In the genomic region with DNA sequence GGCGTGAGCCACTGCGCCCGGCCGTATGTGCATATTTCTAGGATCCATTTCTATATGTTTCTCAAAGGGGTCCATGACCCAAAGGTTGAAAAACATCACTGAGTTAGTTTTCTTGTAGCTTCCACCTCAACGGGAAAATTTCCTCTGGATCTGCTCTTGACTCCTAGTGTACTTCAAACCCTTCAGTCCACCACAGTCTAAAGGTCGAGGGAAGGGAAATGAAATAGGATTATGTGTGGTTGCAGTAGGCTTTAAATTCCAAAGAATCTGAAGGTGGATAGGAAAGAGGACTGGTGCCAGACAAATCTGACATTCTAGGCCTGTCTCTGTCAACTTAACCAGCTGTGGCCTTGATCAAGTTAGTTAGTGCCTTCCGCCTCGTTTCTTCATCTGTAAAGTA, we compare ENCODE assay signal across 11 cellular contexts. TPM values are rescaled to one million over a fixed set of nuclear protein-coding genes. Genes with fewer than 3 reads are reported as not detected.
DNase-seq lines count a peak whose midpoint lies in the region; ATAC-seq and TF ChIP-seq lines count a peak whose summit lies in the region.
"Had no signal": no experiment of that assay in that cellular context is flagged by ENCODE, and none has a peak within 500 bp of the region (broad histone marks: within the 10 kb centered on the region; RNA-seq: fewer than 3 reads in every experiment).

No MANE protein-coding gene starts in this region.

- no peak overlapping the region for H3K4me2 ChIP-seq in mesenchymal stem cell (ENCODE audit: low read length, poor library complexity, severe bottlenecking)
- no peak overlapping the region for H3K4me2 ChIP-seq in smooth muscle cell

- intact Hi-C loops in thyroid gland (cut with DNase I) = no loop called here

- H4K20me1 ChIP-seq in smooth muscle cell (ENCODE audit: low read depth) = no peaks in the 10 kb centered on the region

- H3K9me3 ChIP-seq in T-helper 17 cell (ENCODE audit: control insufficient read depth, low read length, poor library complexity, severe bottlenecking) (no peaks in the 10 kb centered on the region), mesenchymal stem cell (ENCODE audit: control insufficient read depth, low read length) (no peaks in the 10 kb centered on the region), smooth muscle cell (replicated peaks; ENCODE audit: low read depth) (no peaks in the 10 kb centered on the region), BE2C (no peaks in the 10 kb centered on the region), thyroid gland (no peaks in the 10 kb centered on the region)

- H2BK15ac ChIP-seq in mesenchymal stem cell (ENCODE audit: low read depth, poor library complexity, severe bottlenecking) = no peak overlapping the region

- peaks cover 13% of the 10 kb centered on the region for H3K27me3 Mint-ChIP-seq in activated T-cell treated with anti-CD3 and anti-CD28 coated beads, Interleukin-2, amount 50 U/mL, for 24 hours
- H3K27me3 Mint-ChIP-seq in activated T-cell treated with anti-CD3 and anti-CD28 coated beads, Interleukin-2, amount 50 U/mL, for 4 hours (ENCODE audit: low read depth) = peaks cover 10% of the 10 kb centered on the region
- H3K27me3 Mint-ChIP-seq in T-helper 17 cell = peaks cover 4% of the 10 kb centered on the region

- no peak overlapping the region for H2BK12ac ChIP-seq in mesenchymal stem cell (ENCODE audit: low read length in 2 of 2)

- no peak overlapping the region for H2BK5ac ChIP-seq in mesenchymal stem cell (ENCODE audit: low read depth, low read length, poor library complexity, severe bottlenecking)

- no peak overlapping the region for H4K8ac ChIP-seq in mesenchymal stem cell (ENCODE audit: low read length)

- H3F3A ChIP-seq in smooth muscle cell (ENCODE audit: low read depth) = peaks cover 9% of the 10 kb centered on the region

- no peak overlapping the region for H3K23ac ChIP-seq in mesenchymal stem cell (ENCODE audit: low read length in 2 of 2)

- no peak for ATAC-seq in activated T-cell treated with anti-CD3 and anti-CD28 coated beads, Interleukin-2, amount 50 U/mL, for 4 hours
- ATAC-seq in T-helper 17 cell (no peak), HG03439 (IDR thresholded peaks at IDR 0.05; ENCODE audit: unreplicated experiment) (no peak)

- H3K18ac ChIP-seq in mesenchymal stem cell (ENCODE audit: low read depth in 1 of 2, low read length in 2 of 2) = no peak overlapping the region

- peaks cover 38 to 51% of the 10 kb centered on the region in 2 experiments for H3K36me3 ChIP-seq in mesenchymal stem cell (ENCODE audit: control insufficient read depth in 1 of 2, insufficient read depth in 2 of 2, low read depth in 1 of 2, low read length in 2 of 2)
- no peaks in the 10 kb centered on the region for H3K36me3 ChIP-seq in smooth muscle cell (ENCODE audit: low read depth)
- peaks cover 23% of the 10 kb centered on the region for H3K36me3 ChIP-seq in BE2C
- H3K36me3 ChIP-seq in thyroid gland = peaks cover 34 to 39% of the 10 kb centered on the region in 2 donors

- no peak overlapping the region for H3K4me3 ChIP-seq in mesenchymal stem cell (ENCODE audit: insufficient read depth in 1 of 2, low read depth in 1 of 2, low read length in 2 of 2)
- H3K4me3 ChIP-seq in smooth muscle cell = no peak overlapping the region
- H3K4me3 ChIP-seq in BE2C (ENCODE audit: low read depth, low read length) = no peak overlapping the region
- no peak overlapping the region for H3K4me3 ChIP-seq in thyroid gland (replicated peaks in 1 of 3)

- peaks cover 22% of the 10 kb centered on the region for H3K4me1 Mint-ChIP-seq in activated T-cell treated with anti-CD3 and anti-CD28 coated beads, Interleukin-2, amount 50 U/mL, for 24 hours (ENCODE audit: low read depth)
- H3K4me1 Mint-ChIP-seq in activated T-cell treated with anti-CD3 and anti-CD28 coated beads, Interleukin-2, amount 50 U/mL, for 4 hours (ENCODE audit: low read depth) = peaks cover 15% of the 10 kb centered on the region
- peaks cover 11% of the 10 kb centered on the region for H3K4me1 Mint-ChIP-seq in T-helper 17 cell

- H2AFZ ChIP-seq in mesenchymal stem cell (ENCODE audit: low read depth, low read length) (no peak overlapping the region), smooth muscle cell (ENCODE audit: low read depth) (no peak overlapping the region)

- TF ChIP-seq CTCF in smooth muscle cell (IDR thresholded peaks at IDR 0.05; ENCODE audit: borderline replicate concordance, insufficient read depth, poor library complexity, severe bottlenecking) = peak; percentile 2
- no peak for TF ChIP-seq CTCF in BE2C (IDR thresholded peaks at IDR 0.05; ENCODE audit: low read depth, low read length)
- no peak for TF ChIP-seq CTCF in thyroid gland (IDR thresholded peaks at IDR 0.05)

- H3K79me1 ChIP-seq in mesenchymal stem cell (replicated peaks; ENCODE audit: low read length, poor library complexity, severe bottlenecking) = peaks cover 18% of the 10 kb centered on the region

- TF ChIP-seq POLR2A in thyroid gland (IDR thresholded peaks at IDR 0.05) = no peak

- peaks cover 5% of the 10 kb centered on the region for H3K79me2 ChIP-seq in smooth muscle cell (ENCODE audit: low read depth)

- H3K9me3 Mint-ChIP-seq in activated T-cell treated with anti-CD3 and anti-CD28 coated beads, Interleukin-2, amount 50 U/mL, for 24 hours = no peaks in the 10 kb centered on the region
- no peaks in the 10 kb centered on the region for H3K9me3 Mint-ChIP-seq in activated T-cell treated with anti-CD3 and anti-CD28 coated beads, Interleukin-2, amount 50 U/mL, for 4 hours
- H3K9me3 Mint-ChIP-seq: CD14-positive monocyte, IgD-negative memory B cell had no signal

- 92% methylated on average over 8 of the region's 8 CpGs for WGBS in mesenchymal stem cell
- WGBS in smooth muscle cell (ENCODE audit: low lambda C conversion rate) = 92% methylated on average over 8 of the region's 8 CpGs
- WGBS in thyroid gland, 2 donors = 87 to 89% methylated on average over 8 of the region's 8 CpGs

- H2BK120ac ChIP-seq in mesenchymal stem cell (ENCODE audit: low read depth, low read length) = no peak overlapping the region

- peaks cover 48% of the 10 kb centered on the region for H3K36me3 Mint-ChIP-seq in activated T-cell treated with anti-CD3 and anti-CD28 coated beads, Interleukin-2, amount 50 U/mL, for 24 hours (ENCODE audit: low read depth)
- H3K36me3 Mint-ChIP-seq in activated T-cell treated with anti-CD3 and anti-CD28 coated beads, Interleukin-2, amount 50 U/mL, for 4 hours (ENCODE audit: insufficient read depth) = peaks cover 21% of the 10 kb centered on the region
- H3K36me3 Mint-ChIP-seq in T-helper 17 cell (ENCODE audit: low read depth) = no peaks in the 10 kb centered on the region
- H3K36me3 Mint-ChIP-seq: IgD-negative memory B cell had no signal

- H3K9ac ChIP-seq in mesenchymal stem cell (ENCODE audit: low read length) (no peak overlapping the region), smooth muscle cell (ENCODE audit: low read depth) (no peak overlapping the region)

- H4K91ac ChIP-seq in mesenchymal stem cell (ENCODE audit: low read length) = no peak overlapping the region

- H3K27ac ChIP-seq in mesenchymal stem cell (ENCODE audit: low read length, poor library complexity, severe bottlenecking) (peak overlapping the region; percentile 16), smooth muscle cell (ENCODE audit: low read depth) (peak overlapping the region; percentile 15), thyroid gland (no peak overlapping the region)

- DNase-seq in activated T-cell treated with anti-CD3 and anti-CD28 coated beads, Interleukin-2, amount 50 U/mL, for 24 hours = no peak
- DNase-seq in activated T-cell treated with anti-CD3 and anti-CD28 coated beads, Interleukin-2, amount 50 U/mL, for 4 hours = no peak
- DNase-seq in T-helper 17 cell = no peak
- DNase-seq in mesenchymal stem cell = no peak
- DNase-seq in smooth muscle cell (lab: John Stamatoyannopoulos, UW; ENCODE audit: unreplicated experiment) = no peak
- DNase-seq in BE2C = no peak
- DNase-seq in thyroid gland = no peak

- H3K4me1 ChIP-seq in mesenchymal stem cell (ENCODE audit: control insufficient read depth, insufficient read depth, low read depth, low read length) (peaks cover 7% of the 10 kb centered on the region), smooth muscle cell (ENCODE audit: low read depth) (peaks cover 5% of the 10 kb centered on the region), BE2C (no peaks in the 10 kb centered on the region), thyroid gland (peaks cover 11 to 13% of the 10 kb centered on the region in 2 donors)

- no peak overlapping the region for H3K4me3 Mint-ChIP-seq in activated T-cell treated with anti-CD3 and anti-CD28 coated beads, Interleukin-2, amount 50 U/mL, for 24 hours
- H3K4me3 Mint-ChIP-seq in activated T-cell treated with anti-CD3 and anti-CD28 coated beads, Interleukin-2, amount 50 U/mL, for 4 hours = no peak overlapping the region
- no peak overlapping the region for H3K4me3 Mint-ChIP-seq in T-helper 17 cell

- H3K27me3 ChIP-seq in mesenchymal stem cell (ENCODE audit: control insufficient read depth in 1 of 2, insufficient read depth in 1 of 2, low read length in 2 of 2) (no peaks in the 10 kb centered on the region), smooth muscle cell (ENCODE audit: low read depth) (no peaks in the 10 kb centered on the region), BE2C (no peaks in the 10 kb centered on the region), thyroid gland (no peaks in the 10 kb centered on the region)

- H2AK5ac ChIP-seq in mesenchymal stem cell (ENCODE audit: low read length, severe bottlenecking) = no peak overlapping the region

- no peak overlapping the region for H3K4ac ChIP-seq in mesenchymal stem cell (ENCODE audit: low read depth in 1 of 2, low read length in 2 of 2)

- H3K14ac ChIP-seq in mesenchymal stem cell (ENCODE audit: low read length in 2 of 2) = no peak overlapping the region

- H3K27ac Mint-ChIP-seq in activated T-cell treated with anti-CD3 and anti-CD28 coated beads, Interleukin-2, amount 50 U/mL, for 24 hours = peak overlapping the region; percentile 29
- peak overlapping the region; percentile 21 for H3K27ac Mint-ChIP-seq in T-helper 17 cell

RNA-seq across cellular contexts. Expression of gene SUOX, which starts 1.7 kb away (rescaled TPM):
- total RNA-seq in activated T-cell treated with anti-CD3 and anti-CD28 coated beads, Interleukin-2, amount 50 U/mL, for 4 hours = 1 to 10 TPM in 2 of 3 donors, under 1 TPM in 1; 0.68 to 1.3 (median 1.2) TPM
- total RNA-seq in T-helper 17 cell (1 to 10 TPM; 1.5 to 2.2 TPM), smooth muscle cell (9.8 and 19.1 TPM in 2 replicates), thyroid gland (10 to 100 TPM; 18.7 to 36.8 (median 36.2) TPM)
- polyA plus RNA-seq in mesenchymal stem cell (2013, experiment 1 of 2) = 15.7 TPM
- 14.2 TPM for polyA plus RNA-seq in mesenchymal stem cell (2013, experiment 2 of 2)
- polyA plus RNA-seq in smooth muscle cell = 12.8 and 13.8 TPM in 2 replicates
- polyA plus RNA-seq in BE2C (2012; ENCODE audit: insufficient read depth, insufficient read length, low read depth) = 15.3 TPM

RNA-seq across cellular contexts. Expression of gene RAB5B, which starts 21.5 kb away (rescaled TPM):
- total RNA-seq in activated T-cell treated with anti-CD3 and anti-CD28 coated beads, Interleukin-2, amount 50 U/mL, for 4 hours = 10 to 100 TPM; 18.5 to 27.5 (median 22.6) TPM
- total RNA-seq in T-helper 17 cell (10 to 100 TPM; 56.4 to 57.0 TPM), smooth muscle cell (77.2 and 90.4 TPM in 2 replicates), thyroid gland (100 to 1,000 TPM; 104 to 119 (median 107) TPM)
- 108 TPM for polyA plus RNA-seq in mesenchymal stem cell (2013, experiment 1 of 2)
- polyA plus RNA-seq in mesenchymal stem cell (2013, experiment 2 of 2) = 107 TPM
- polyA plus RNA-seq in smooth muscle cell = 81.9 and 93.4 TPM in 2 replicates
- 57.4 TPM for polyA plus RNA-seq in BE2C (2012; ENCODE audit: insufficient read depth, insufficient read length, low read depth)

RNA-seq across cellular contexts. Expression of gene IKZF4, which starts 25.5 kb away (rescaled TPM):
- 10 to 100 TPM in 2 of 3 donors, 1 to 10 TPM in 1; 9.4 to 14.6 (median 10.5) TPM for total RNA-seq in activated T-cell treated with anti-CD3 and anti-CD28 coated beads, Interleukin-2, amount 50 U/mL, for 4 hours
- 1 to 10 TPM; 3.9 to 9.4 TPM for total RNA-seq in T-helper 17 cell
- polyA plus RNA-seq in mesenchymal stem cell (2013, experiment 1 of 2) = 10.6 TPM
- polyA plus RNA-seq in mesenchymal stem cell (2013, experiment 2 of 2) = 10.1 TPM
- total RNA-seq in smooth muscle cell = 3.9 and 4.2 TPM in 2 replicates
- 5.4 and 6.8 TPM in 2 replicates for polyA plus RNA-seq in smooth muscle cell
- polyA plus RNA-seq in BE2C (2012; ENCODE audit: insufficient read depth, insufficient read length, low read depth) = 6.2 TPM
- total RNA-seq in thyroid gland = 10 to 100 TPM in 2 of 4 donors, 1 to 10 TPM in 2; 4.2 to 10.9 (median 9.4) TPM

RNA-seq across cellular contexts. Expression of gene CDK2, which starts 28.7 kb away (rescaled TPM):
- total RNA-seq in activated T-cell treated with anti-CD3 and anti-CD28 coated beads, Interleukin-2, amount 50 U/mL, for 4 hours = 10 to 100 TPM; 65.4 to 80.1 (median 74.1) TPM
- total RNA-seq in T-helper 17 cell (10 to 100 TPM; 12.2 to 18.7 TPM), smooth muscle cell (36.5 and 37.5 TPM in 2 replicates), thyroid gland (10 to 100 TPM; 13.9 to 17.2 (median 15.8) TPM)
- polyA plus RNA-seq in mesenchymal stem cell (2013, experiment 1 of 2) = 24.1 TPM
- 20.7 TPM for polyA plus RNA-seq in mesenchymal stem cell (2013, experiment 2 of 2)
- polyA plus RNA-seq in smooth muscle cell = 25.8 and 33.3 TPM in 2 replicates
- polyA plus RNA-seq in BE2C (2012; ENCODE audit: insufficient read depth, insufficient read length, low read depth) = 16.5 TPM

RNA-seq across cellular contexts. Expression of gene PMEL, which starts 29.5 kb away (rescaled TPM):
- under 1 TPM in 2 of 3 donors, not detected in 1; 0.13 to 0.41 TPM for total RNA-seq in activated T-cell treated with anti-CD3 and anti-CD28 coated beads, Interleukin-2, amount 50 U/mL, for 4 hours
- total RNA-seq in T-helper 17 cell = under 1 TPM in 1 of 2 donors, not detected in 1; 0.63 TPM
- polyA plus RNA-seq in mesenchymal stem cell (2013, experiment 1 of 2) = 0.26 TPM
- polyA plus RNA-seq in mesenchymal stem cell (2013, experiment 2 of 2) = 0.81 TPM
- total RNA-seq in smooth muscle cell = 1.8 and 4.7 TPM in 2 replicates
- polyA plus RNA-seq in smooth muscle cell = 1.4 and 1.9 TPM in 2 replicates
- 4.7 TPM for polyA plus RNA-seq in BE2C (2012; ENCODE audit: insufficient read depth, insufficient read length, low read depth)
- 1 to 10 TPM; 1.7 to 5.8 (median 3.0) TPM for total RNA-seq in thyroid gland
- total RNA-seq: Right ventricle myocardium inferior had no signal

Comparison
In these comparisons a context has a peak if more than half of its experiments do, and no peak if none do; other contexts are left out.
1. H3K27ac ChIP-seq: peak in mesenchymal stem cell (single experiment) and smooth muscle cell (single experiment); none in thyroid gland (0 of 3).